9 cellular contexts compared by ENCODE assay signal in genomic region chr17:43456661-43457361, GRCh38. TPM values are rescaled to one million over a fixed set of nuclear protein-coding genes. Genes with fewer than 3 reads are reported as not detected.
DNase-seq lines count a peak whose midpoint lies in the region; ATAC-seq, FAIRE-seq and TF ChIP-seq lines count a peak whose summit lies in the region.
"Had no signal": no experiment of that assay in that cellular context is flagged by ENCODE, and none has a peak within 500 bp of the region (broad histone marks: within the 10 kb centered on the region; RNA-seq: fewer than 3 reads in every experiment).

No MANE protein-coding gene starts in this region.

- H3K9ac ChIP-seq in mesendoderm (ENCODE audit: low read length), result no peak overlapping the region

- H3K4me2 ChIP-seq in mesendoderm (ENCODE audit: low read length), result no peak overlapping the region

- H4K8ac ChIP-seq in mesendoderm (ENCODE audit: low read depth, low read length), result no peak overlapping the region

- no peak for ATAC-seq in HG03469 (IDR thresholded peaks at IDR 0.05; ENCODE audit: unreplicated experiment)

- H3K9me3 Mint-ChIP-seq in progenitor cell of endocrine pancreas (ENCODE audit: low read depth), result no peaks in the 10 kb centered on the region
- no peaks in the 10 kb centered on the region for H3K9me3 Mint-ChIP-seq in activated T-helper 2 cell treated with anti-CD3 and anti-CD28 coated beads, Interferon-gamma antibody, Interleukin-2, Interleukin-4, amounts not matched to agents 10 μg/mL and 5 μg/mL and 100 μg/mL, durations not matched to agents 14 hours and 24 hours and 36 hours
- H3K9me3 Mint-ChIP-seq: neural crest cell had no signal

- no peaks in the 10 kb centered on the region for H3K36me3 Mint-ChIP-seq in progenitor cell of endocrine pancreas (ENCODE audit: insufficient read depth)
- H3K36me3 Mint-ChIP-seq in activated T-helper 2 cell treated with anti-CD3 and anti-CD28 coated beads, Interferon-gamma antibody, Interleukin-2, Interleukin-4, amounts not matched to agents 10 μg/mL and 5 μg/mL and 100 μg/mL, durations not matched to agents 14 hours and 24 hours and 36 hours (ENCODE audit: low read depth), result no peaks in the 10 kb centered on the region

- no peak overlapping the region for H3K4me3 ChIP-seq in bronchial epithelial cell (ENCODE audit: low read depth, low read length)
- no peak overlapping the region for H3K4me3 ChIP-seq in mesendoderm (ENCODE audit: low read length)

- H3K36me3 ChIP-seq in bronchial epithelial cell (ENCODE audit: control insufficient read depth, insufficient read depth, low read length) (no peaks in the 10 kb centered on the region), mesendoderm (ENCODE audit: control insufficient read depth, insufficient read depth, low read length) (no peaks in the 10 kb centered on the region)

- H3K27ac Mint-ChIP-seq in progenitor cell of endocrine pancreas, result no peak overlapping the region
- H3K27ac Mint-ChIP-seq in activated T-helper 2 cell treated with anti-CD3 and anti-CD28 coated beads, Interferon-gamma antibody, Interleukin-2, Interleukin-4, amounts not matched to agents 10 μg/mL and 5 μg/mL and 100 μg/mL, durations not matched to agents 14 hours and 24 hours and 36 hours, result no peak overlapping the region

- peak overlapping the region; percentile 17 for H3K56ac ChIP-seq in mesendoderm (ENCODE audit: low read length)

- intact Hi-C loops in activated T-helper 2 cell treated with anti-CD3 and anti-CD28 coated beads, Interferon-gamma antibody, Interleukin-2, Interleukin-4, amounts not matched to agents 10 μg/mL and 5 μg/mL and 100 μg/mL, durations not matched to agents 14 hours and 24 hours and 36 hours (cut with micrococcal nuclease), result no loop called here

- peaks cover 17% of the 10 kb centered on the region for H3K4me1 Mint-ChIP-seq in progenitor cell of endocrine pancreas (ENCODE audit: low read depth)
- peaks cover 2% of the 10 kb centered on the region for H3K4me1 Mint-ChIP-seq in activated T-helper 2 cell treated with anti-CD3 and anti-CD28 coated beads, Interferon-gamma antibody, Interleukin-2, Interleukin-4, amounts not matched to agents 10 μg/mL and 5 μg/mL and 100 μg/mL, durations not matched to agents 14 hours and 24 hours and 36 hours (ENCODE audit: low read depth)

- no peak overlapping the region for H3K27ac ChIP-seq in mesendoderm (ENCODE audit: low read depth, low read length)

- peaks cover 12% of the 10 kb centered on the region for H3K4me1 ChIP-seq in mesendoderm (ENCODE audit: control insufficient read depth, low read depth, low read length)

- H3K27me3 ChIP-seq in bronchial epithelial cell (ENCODE audit: control insufficient read depth, insufficient read depth, low read length) (no peaks in the 10 kb centered on the region), mesendoderm (ENCODE audit: insufficient read depth, low read length, poor library complexity) (no peaks in the 10 kb centered on the region)

- H4K5ac ChIP-seq in mesendoderm (ENCODE audit: low read length), result no peak overlapping the region

- no peak overlapping the region for H3K23ac ChIP-seq in mesendoderm (ENCODE audit: low read length)

- H3K4me3 Mint-ChIP-seq in progenitor cell of endocrine pancreas (ENCODE audit: low read depth), result no peak overlapping the region
- no peak overlapping the region for H3K4me3 Mint-ChIP-seq in activated T-helper 2 cell treated with anti-CD3 and anti-CD28 coated beads, Interferon-gamma antibody, Interleukin-2, Interleukin-4, amounts not matched to agents 10 μg/mL and 5 μg/mL and 100 μg/mL, durations not matched to agents 14 hours and 24 hours and 36 hours (ENCODE audit: low read depth)
- H3K4me3 Mint-ChIP-seq: neural crest cell had no signal

- TF ChIP-seq CTCF in bronchial epithelial cell (IDR thresholded peaks at IDR 0.05; ENCODE audit: insufficient read depth, low read length, severe bottlenecking) (no peak), progenitor cell of endocrine pancreas (IDR thresholded peaks at IDR 0.05; ENCODE audit: unreplicated experiment) (no peak)

- no peaks in the 10 kb centered on the region for H3K79me1 ChIP-seq in mesendoderm (ENCODE audit: low read length)

- no peaks in the 10 kb centered on the region for H3K79me2 ChIP-seq in mesendoderm (ENCODE audit: control insufficient read depth, insufficient read depth, low read length)

- DNase-seq in DMS 273 (lab: John Stamatoyannopoulos, UW; ENCODE audit: unreplicated experiment) (peak; percentile 87), NCI-H2171 (lab: John Stamatoyannopoulos, UW) (peak; percentile 13), bronchial epithelial cell (ENCODE audit: low read depth) (peak; percentile 33), mesendoderm (no peak), progenitor cell of endocrine pancreas (ENCODE audit: low spot score, unreplicated experiment) (no peak)
- no peak for DNase-seq in stimulated activated CD4-positive, alpha-beta T cell treated with anti-CD3 and anti-CD28 coated beads, Interleukin-12 subunit alpha, Interleukin-12 subunit beta, amount 100 ng/mL, for 4 hours
- DNase-seq in activated T-helper 2 cell treated with anti-CD3 and anti-CD28 coated beads, Interferon-gamma antibody, Interleukin-2, Interleukin-4, amounts not matched to agents 10 μg/mL and 5 μg/mL and 100 μg/mL, durations not matched to agents 14 hours and 24 hours and 36 hours (ENCODE audit: low spot score), result no peak

- H2BK120ac ChIP-seq in mesendoderm (ENCODE audit: low read depth, low read length), result no peak overlapping the region

- H3K4ac ChIP-seq in mesendoderm (ENCODE audit: low read depth, low read length), result no peak overlapping the region

- no peaks in the 10 kb centered on the region for H3K27me3 Mint-ChIP-seq in progenitor cell of endocrine pancreas
- peaks cover 19% of the 10 kb centered on the region for H3K27me3 Mint-ChIP-seq in activated T-helper 2 cell treated with anti-CD3 and anti-CD28 coated beads, Interferon-gamma antibody, Interleukin-2, Interleukin-4, amounts not matched to agents 10 μg/mL and 5 μg/mL and 100 μg/mL, durations not matched to agents 14 hours and 24 hours and 36 hours (ENCODE audit: low read depth)

- H3K18ac ChIP-seq in mesendoderm (ENCODE audit: low read length), result no peak overlapping the region

- no CpG with 5 or more reads among the region's 7 CpGs for WGBS in mesendoderm (ENCODE audit: extremely low coverage, insufficient coverage, low lambda C conversion rate)

- no peak for FAIRE-seq in bronchial epithelial cell (lab: Jason Lieb, UNC)

- no peak overlapping the region for H2BK15ac ChIP-seq in mesendoderm (replicated peaks; ENCODE audit: low read depth)

- peak overlapping the region; percentile 47 for H2AK5ac ChIP-seq in mesendoderm (ENCODE audit: low read length)

- no peak overlapping the region for H2BK5ac ChIP-seq in mesendoderm (ENCODE audit: low read length)

RNA-seq across cellular contexts. Expression of gene DHX8, which starts 27.0 kb away (rescaled TPM):
- total RNA-seq in bronchial epithelial cell (24.7 and 32.9 TPM in 2 replicates), progenitor cell of endocrine pancreas (55.2 and 60.6 TPM in 2 replicates)
- 39.5 TPM for polyA plus RNA-seq in mesendoderm (2013, experiment 1 of 2)
- 40.3 TPM for polyA plus RNA-seq in mesendoderm (2013, experiment 2 of 2)
- total RNA-seq in activated T-helper 2 cell treated with anti-CD3 and anti-CD28 coated beads, Interferon-gamma antibody, Interleukin-2, Interleukin-4, amounts not matched to agents 10 μg/mL and 5 μg/mL and 100 μg/mL, durations not matched to agents 14 hours and 24 hours and 36 hours, result 53.2 and 56.8 TPM in 2 replicates

RNA-seq across cellular contexts. Expression of gene ARL4D, which starts 58.0 kb away (rescaled TPM):
- 71.1 and 90.3 TPM in 2 replicates for total RNA-seq in bronchial epithelial cell
- 12.7 TPM for polyA plus RNA-seq in mesendoderm (2013, experiment 1 of 2)
- polyA plus RNA-seq in mesendoderm (2013, experiment 2 of 2), result 11.4 TPM
- total RNA-seq in progenitor cell of endocrine pancreas, result 4.9 and 5.9 TPM in 2 replicates
- total RNA-seq in activated T-helper 2 cell treated with anti-CD3 and anti-CD28 coated beads, Interferon-gamma antibody, Interleukin-2, Interleukin-4, amounts not matched to agents 10 μg/mL and 5 μg/mL and 100 μg/mL, durations not matched to agents 14 hours and 24 hours and 36 hours, result 4.0 and 4.9 TPM in 2 replicates

Comparison
In these comparisons a context has a peak if more than half of its experiments do, and no peak if none do; other contexts are left out.
1. DNase-seq: peak in DMS 273 (single experiment), NCI-H2171 (single experiment) and bronchial epithelial cell (single experiment); none in mesendoderm (single experiment), stimulated activated CD4-positive, alpha-beta T cell treated with anti-CD3 and anti-CD28 coated beads, Interleukin-12 subunit alpha, Interleukin-12 subunit beta, amount 100 ng/mL, for 4 hours (single experiment), progenitor cell of endocrine pancreas (single experiment) and activated T-helper 2 cell treated with anti-CD3 and anti-CD28 coated beads, Interferon-gamma antibody, Interleukin-2, Interleukin-4, amounts not matched to agents 10 μg/mL and 5 μg/mL and 100 μg/mL, durations not matched to agents 14 hours and 24 hours and 36 hours (single experiment).
2. RNA of gene ARL4D, which starts 58.0 kb away (total RNA-seq): 71.1 to 90.3 TPM in bronchial epithelial cell; 4.9 to 5.9 TPM in progenitor cell of endocrine pancreas and 4.0 to 4.9 TPM in activated T-helper 2 cell treated with anti-CD3 and anti-CD28 coated beads, Interferon-gamma antibody, Interleukin-2, Interleukin-4, amounts not matched to agents 10 μg/mL and 5 μg/mL and 100 μg/mL, durations not matched to agents 14 hours and 24 hours and 36 hours; every median in the first group is over 10 times any median in the second.